In the genomic region with DNA sequence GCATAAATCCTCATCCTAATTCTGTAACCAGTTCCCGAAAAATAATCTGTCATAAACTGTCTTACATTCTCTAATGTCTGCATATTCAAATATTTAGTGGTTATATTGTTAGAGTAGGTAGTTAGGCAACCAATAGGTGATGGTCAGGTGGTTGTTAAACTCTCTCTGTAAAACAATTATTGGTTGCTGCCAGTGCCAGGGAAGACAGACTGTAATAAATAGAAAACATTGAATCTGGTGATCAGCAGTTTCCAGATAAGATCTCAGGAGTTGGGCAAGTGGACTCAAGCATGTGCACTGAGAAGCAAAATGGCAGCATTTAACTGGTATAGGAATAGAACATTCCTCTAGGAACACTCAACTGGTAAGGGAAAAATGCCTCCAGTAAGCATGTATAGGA, we compare ENCODE assay signal across 18 cellular contexts.
"Had no signal": no experiment of that assay in that cellular context is flagged by ENCODE, and none has a peak within 500 bp of the region (broad histone marks: within the 10 kb centered on the region; RNA-seq: fewer than 3 reads in every experiment).

No MANE protein-coding gene starts in this region.

- DNase-seq: natural killer cell; occipital lobe; ovary; posterior cingulate gyrus; right cardiac atrium; right lobe of liver; sigmoid colon; small intestine; stimulated activated CD4-positive, alpha-beta T cell treated with anti-CD3 and anti-CD28 coated beads, Interleukin-15, amount 100 ng/mL, for 24 hours; stimulated activated CD4-positive, alpha-beta T cell treated with anti-CD3 and anti-CD28 coated beads, Interleukin-2, amount 100 ng/mL, for 24 hours; stimulated activated CD4-positive, alpha-beta T cell treated with anti-CD3 and anti-CD28 coated beads, Interleukin-2, amount 100 ng/mL, for 48 hours; stimulated activated CD4-positive, alpha-beta T cell treated with anti-CD3 and anti-CD28 coated beads, Interleukin-4, amount 100 ng/mL, for 24 hours; stimulated activated naive B cell treated with anti-CD40 and anti-IgM and Interleukin-4, amounts not matched to agents 10 μg/mL and 1 μg/mL and 100 μg/mL, for 72 hours; stimulated activated naive CD4-positive, alpha-beta T cell treated with Interleukin-2 at 50 U/mL for 16 hours; stomach; thyroid gland; trophoblast cell; upper lobe of left lung had no signal
